In genomic region chr1:16798050-16798449, GRCh38 we compare ENCODE assay signal across 5 cellular contexts. TPM values are rescaled to one million over a fixed set of nuclear protein-coding genes. Genes with fewer than 3 reads are reported as not detected.
"Had no signal": no experiment of that assay in that cellular context is flagged by ENCODE, and none has a peak within 500 bp of the region (broad histone marks: within the 10 kb centered on the region; RNA-seq: fewer than 3 reads in every experiment).

No MANE protein-coding gene starts in this region.

RNA-seq across cellular contexts. Expression of gene RNU1-4, which starts 57.7 kb away (rescaled TPM):
- total RNA-seq: fibroblast of villous mesenchyme had no signal
- polyA plus RNA-seq: ovary, psoas muscle, stomach, urinary bladder had no signal
